22 cellular contexts compared by ENCODE assay signal in the genomic region with DNA sequence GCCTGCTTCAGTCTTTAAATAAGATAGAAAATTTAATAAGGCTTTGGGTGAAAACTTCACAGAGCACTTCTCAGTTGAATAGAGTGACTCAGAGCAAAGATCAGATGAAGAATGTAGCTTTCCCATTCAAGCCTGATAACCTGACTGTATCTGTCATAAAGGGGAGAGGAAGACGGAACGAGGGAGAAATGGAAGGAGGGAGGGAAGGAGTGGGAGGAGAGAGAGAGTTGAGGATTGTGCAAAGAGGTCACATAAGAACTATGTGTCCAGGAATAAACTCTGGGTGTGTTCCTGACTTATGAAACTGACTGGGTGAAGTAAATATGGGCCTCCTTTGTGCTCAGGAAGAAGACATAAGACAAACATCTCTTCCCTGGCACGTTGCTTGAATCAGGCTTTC.
DNase-seq lines count a peak whose midpoint lies in the region; ATAC-seq, FAIRE-seq and TF ChIP-seq lines count a peak whose summit lies in the region.
"Had no signal": no experiment of that assay in that cellular context is flagged by ENCODE, and none has a peak within 500 bp of the region (broad histone marks: within the 10 kb centered on the region; RNA-seq: fewer than 3 reads in every experiment).

No MANE protein-coding gene starts in this region.

- no peak overlapping the region for H3K27ac ChIP-seq in RWPE2 (ENCODE audit: poor library complexity, severe bottlenecking)
- H3K27ac ChIP-seq in foreskin keratinocyte, result no peak overlapping the region
- H3K27ac ChIP-seq: C4-2B, heart left ventricle, neutrophil, thoracic aorta had no signal

- no peaks in the 10 kb centered on the region for H3K9me3 ChIP-seq in RWPE2 (ENCODE audit: severe bottlenecking)
- H3K9me3 ChIP-seq in HAP-1, result no peaks in the 10 kb centered on the region
- H3K9me3 ChIP-seq: adrenal gland, neutrophil, thoracic aorta had no signal

- no peaks in the 10 kb centered on the region for H3K4me1 ChIP-seq in RWPE2 (ENCODE audit: insufficient read depth, poor library complexity, severe bottlenecking)
- no peaks in the 10 kb centered on the region for H3K4me1 ChIP-seq in HAP-1
- no peaks in the 10 kb centered on the region for H3K4me1 ChIP-seq in foreskin keratinocyte
- H3K4me1 ChIP-seq: adrenal gland, heart left ventricle had no signal

- no peak for TF ChIP-seq CTCF in RWPE2 (IDR thresholded peaks at IDR 0.05; ENCODE audit: poor library complexity, severe bottlenecking)
- no peak for TF ChIP-seq CTCF in retinal pigment epithelial cell (conservative IDR thresholded peaks at IDR 0.05; ENCODE audit: low read depth, low read length)
- no peak for TF ChIP-seq CTCF in foreskin keratinocyte (conservative IDR thresholded peaks at IDR 0.05)

- no peaks in the 10 kb centered on the region for H3K36me3 ChIP-seq in RWPE2 (ENCODE audit: low read depth)
- H3K36me3 ChIP-seq in HAP-1 (replicated peaks), result no peaks in the 10 kb centered on the region
- H3K36me3 ChIP-seq: adrenal gland, heart left ventricle, neutrophil, thoracic aorta had no signal

- ATAC-seq in RWPE2 (ENCODE audit: low read depth) (peak; percentile 41; the same call in 1 of the 3 replicates), HG02981 (IDR thresholded peaks at IDR 0.05; ENCODE audit: unreplicated experiment) (no peak), foreskin keratinocyte (no peak)

- in situ Hi-C loops in HAP-1 (cut with MboI; ENCODE audit: low sequenced_read_pairs), result no loop called here

- FAIRE-seq in GM19239 (lab: Jason Lieb, UNC), result no peak
- FAIRE-seq: colon, keratinocyte, RCC 7860, small intestine had no signal

- DNase-seq in EH (ENCODE audit: low read depth) (peak; percentile 27), RWPE2 (ENCODE audit: low spot score) (no peak), fibroblast of peridontal ligament (ENCODE audit: extremely low read depth) (peak; percentile 30), retinal pigment epithelial cell (ENCODE audit: low read depth) (peak; percentile 27), HAP-1 (ENCODE audit: low spot score in 2 of 2) (no peak), foreskin keratinocyte (no peak), GM19239 (ENCODE audit: insufficient read length, low spot score) (no peak)
- DNase-seq: activated CD8-positive, alpha-beta memory T cell treated with anti-CD3 and anti-CD28 coated beads for 24 hours; adrenal gland; DMS53; heart left ventricle; NCI-H1105 treated with DMSO at 0.1 percent for 48 hours; NCI-H82; small intestine; T-helper 1 cell had no signal

- no peaks in the 10 kb centered on the region for H3K27me3 ChIP-seq in RWPE2 (ENCODE audit: insufficient read depth, poor library complexity, severe bottlenecking)
- H3K27me3 ChIP-seq in HAP-1 (ENCODE audit: low read depth), result no peaks in the 10 kb centered on the region; the same call in 1 of the 2 replicates
- peaks cover 36% of the 10 kb centered on the region for H3K27me3 ChIP-seq in foreskin keratinocyte
- H3K27me3 ChIP-seq: adrenal gland, heart left ventricle had no signal

- no peak overlapping the region for H3K4me3 ChIP-seq in RWPE2 (ENCODE audit: severe bottlenecking)
- H3K4me3 ChIP-seq in retinal pigment epithelial cell (ENCODE audit: low read length), result no peak overlapping the region
- no peak overlapping the region for H3K4me3 ChIP-seq in HAP-1
- H3K4me3 ChIP-seq: adrenal gland, heart left ventricle, thoracic aorta had no signal

Comparison
In these comparisons a context has a peak if more than half of its experiments do, and no peak if none do; other contexts are left out.
1. DNase-seq: peak in EH (single experiment), fibroblast of peridontal ligament (single experiment) and retinal pigment epithelial cell (single experiment); none in RWPE2 (single experiment), HAP-1 (0 of 2), foreskin keratinocyte (0 of 2) and GM19239 (single experiment).